Comparison of ENCODE assay signal across 25 cellular contexts in the genomic region with DNA sequence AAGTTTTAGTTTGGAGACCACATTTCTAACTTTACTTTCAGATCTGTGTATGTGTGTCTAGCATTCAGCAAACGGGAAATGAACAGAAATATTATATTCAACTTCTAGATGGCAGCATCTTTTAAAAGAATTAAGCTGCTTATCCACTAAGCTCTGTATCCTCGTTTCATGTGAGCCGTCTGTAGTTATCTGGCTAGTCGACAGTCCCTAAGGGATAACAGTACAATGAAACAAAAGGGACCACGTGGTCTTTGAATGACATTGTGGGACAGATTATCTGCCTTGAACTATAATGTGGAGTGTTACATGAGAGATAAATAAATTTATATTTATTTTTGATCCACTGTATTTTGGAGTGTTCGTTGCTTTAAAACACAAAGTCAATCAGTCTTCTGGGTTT. TPM values are rescaled to one million over a fixed set of nuclear protein-coding genes. Genes with fewer than 3 reads are reported as not detected.
"Had no signal": no experiment of that assay in that cellular context is flagged by ENCODE, and none has a peak within 500 bp of the region (broad histone marks: within the 10 kb centered on the region; RNA-seq: fewer than 3 reads in every experiment).

No MANE protein-coding gene starts in this region.

- DNase-seq: activated CD4-positive, alpha-beta memory T cell treated with anti-CD3 and anti-CD28 coated beads for 36 hours; activated CD4-positive, alpha-beta T cell treated with anti-CD3 and anti-CD28 coated beads, Interleukin-2, amount 10 ng/mL, durations not matched to agents 7 days and 5 days; activated CD4-positive, CD25-positive, alpha-beta regulatory T cell; activated CD8-positive, alpha-beta memory T cell treated with anti-CD3 and anti-CD28 coated beads for 24 hours; activated effector memory CD4-positive, alpha-beta T cell treated with anti-CD3 and anti-CD28 coated beads, Interleukin-2, amount 50 U/mL, for 16 hours; activated naive CD4-positive, alpha-beta T cell treated with anti-CD3 and anti-CD28 coated beads for 36 hours; activated T-cell treated with anti-CD3 and anti-CD28 coated beads, Interleukin-2, amount 50 U/mL, for 4 hours; amygdala; brain microvascular endothelial cell; NCI-H1092; NCI-H1417; NCI-H2107; NCI-H226; NCI-H526; NCI-H774; PC-9; SHP77 treated with DMSO at 0.1 percent for 48 hours; T-cell; T-helper 2 cell; T1000 had no signal

- H3K27me3 ChIP-seq: brain microvascular endothelial cell, cardiac muscle cell had no signal

- FAIRE-seq: TTC549 had no signal

- ATAC-seq: activated T-cell treated with anti-CD3 and anti-CD28 coated beads, Interleukin-2, amount 50 U/mL, for 4 hours; T-cell had no signal

- H3K36me3 Mint-ChIP-seq: activated naive CD8-positive, alpha-beta T cell; T-cell had no signal

- H3K4me3 Mint-ChIP-seq: activated CD4-positive, alpha-beta memory T cell treated with anti-CD3 and anti-CD28 coated beads for 36 hours; activated CD4-positive, alpha-beta T cell treated with anti-CD3 and anti-CD28 coated beads, Interleukin-2, amount 10 ng/mL, durations not matched to agents 7 days and 5 days; activated naive CD4-positive, alpha-beta T cell treated with anti-CD3 and anti-CD28 coated beads for 36 hours; activated naive CD8-positive, alpha-beta T cell; activated T-cell treated with anti-CD3 and anti-CD28 coated beads, Interleukin-2, amount 50 U/mL, for 4 hours; T-cell had no signal

- H3K27ac ChIP-seq: brain microvascular endothelial cell, cardiac muscle cell, KMS-11, PC-9, SK-N-MC had no signal

- H3K4me1 Mint-ChIP-seq: activated CD4-positive, alpha-beta T cell treated with anti-CD3 and anti-CD28 coated beads, Interleukin-2, amount 10 ng/mL, durations not matched to agents 7 days and 5 days; T-cell had no signal

- H3K36me3 ChIP-seq: brain microvascular endothelial cell, cardiac muscle cell had no signal

- H3K27ac Mint-ChIP-seq: activated CD4-positive, alpha-beta memory T cell treated with anti-CD3 and anti-CD28 coated beads for 36 hours; activated CD4-positive, alpha-beta T cell treated with anti-CD3 and anti-CD28 coated beads, Interleukin-2, amount 10 ng/mL, durations not matched to agents 7 days and 5 days; activated naive CD4-positive, alpha-beta T cell treated with anti-CD3 and anti-CD28 coated beads for 36 hours; activated naive CD8-positive, alpha-beta T cell; T-cell had no signal

- H3K4me3 ChIP-seq: cardiac muscle cell, PC-9, SK-N-MC had no signal

RNA-seq across cellular contexts. Expression of a gene that starts 35.8 kb away (rescaled TPM):
- total RNA-seq: activated CD4-positive, alpha-beta memory T cell treated with anti-CD3 and anti-CD28 coated beads for 36 hours; activated CD4-positive, alpha-beta T cell treated with anti-CD3 and anti-CD28 coated beads, Interleukin-2, amount 10 ng/mL, durations not matched to agents 7 days and 5 days; activated naive CD4-positive, alpha-beta T cell treated with anti-CD3 and anti-CD28 coated beads for 36 hours had no signal
